Comparison of ENCODE assay signal across 8 cellular contexts in the genomic region with DNA sequence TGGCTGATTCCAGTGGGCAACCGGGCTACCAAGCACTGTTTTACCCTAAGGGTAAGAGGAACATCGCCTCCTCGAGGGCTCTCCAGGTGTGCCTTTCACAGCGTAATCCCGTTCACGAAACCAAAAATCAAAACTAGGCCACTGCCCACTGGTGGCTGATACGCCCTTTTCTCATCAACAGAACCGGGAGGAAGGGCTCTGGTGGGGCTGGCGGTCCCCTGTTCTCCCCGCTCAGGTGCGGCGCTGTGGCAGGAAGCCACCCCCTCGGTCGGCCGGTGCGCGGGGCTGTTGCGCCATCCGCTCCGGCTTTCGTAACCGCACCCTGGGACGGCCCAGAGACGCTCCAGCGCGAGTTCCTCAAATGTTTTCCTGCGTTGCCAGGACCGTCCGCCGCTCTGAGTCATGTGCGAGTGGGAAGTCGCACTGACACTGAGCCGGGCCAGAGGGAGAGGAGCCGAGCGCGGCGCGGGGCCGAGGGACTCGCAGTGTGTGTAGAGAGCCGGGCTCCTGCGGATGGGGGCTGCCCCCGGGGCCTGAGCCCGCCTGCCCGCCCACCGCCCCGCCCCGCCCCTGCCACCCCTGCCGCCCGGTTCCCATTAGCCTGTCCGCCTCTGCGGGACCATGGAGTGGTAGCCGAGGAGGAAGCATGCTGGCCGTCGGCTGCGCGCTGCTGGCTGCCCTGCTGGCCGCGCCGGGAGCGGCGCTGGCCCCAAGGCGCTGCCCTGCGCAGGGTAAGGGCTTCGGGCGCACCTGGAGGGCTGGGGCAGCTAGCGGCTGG. TPM values are rescaled to one million over a fixed set of nuclear protein-coding genes. Genes with fewer than 3 reads are reported as not detected.
DNase-seq lines count a peak whose midpoint lies in the region; ATAC-seq and TF ChIP-seq lines count a peak whose summit lies in the region.

A gene (plus strand): TSS at position 360 of the 778 bp plus-strand sequence. CDS start 287 bp downstream, at position 647.

- H3K36me3 Mint-ChIP-seq in activated T-cell treated with anti-CD3 and anti-CD28 coated beads, Interleukin-2, amount 50 U/mL, for 72 hours (ENCODE audit: insufficient read depth in 2 of 2), result no peaks in the 10 kb centered on the region

- no peaks in the 10 kb centered on the region for H3K79me2 ChIP-seq in OCI-LY1 (ENCODE audit: insufficient read depth, low read length)

- H3K4me3 ChIP-seq in OCI-LY1 (ENCODE audit: low read depth, low read length, poor library complexity, severe bottlenecking), result peak within 1 kb of the TSS; percentile 44
- peak within 1 kb of the TSS; percentile 63 to 86 (median 66) for H3K4me3 ChIP-seq in esophagus squamous epithelium

- DNase-seq in activated T-cell treated with anti-CD3 and anti-CD28 coated beads, Interleukin-2, amount 50 U/mL, for 72 hours, result peak; percentile 74 to 82
- peak; percentile 53 for DNase-seq in esophagus squamous epithelium (lab: John Stamatoyannopoulos, UW)
- peak; percentile 93 for DNase-seq in mucosa of gallbladder (ENCODE audit: low spot score)
- DNase-seq in stimulated activated CD8-positive, alpha-beta memory T cell treated with anti-CD3 and anti-CD28 coated beads, Interleukin-7, amount 100 ng/mL, for 4 hours (ENCODE audit: low read depth in 2 of 2), result peak; percentile 35 to 66

- H3K4me1 Mint-ChIP-seq in activated T-cell treated with anti-CD3 and anti-CD28 coated beads, Interleukin-2, amount 50 U/mL, for 72 hours (ENCODE audit: low read depth), result peaks cover 79% of the 10 kb centered on the region

- no peaks in the 10 kb centered on the region for H3K27me3 Mint-ChIP-seq in activated T-cell treated with anti-CD3 and anti-CD28 coated beads, Interleukin-2, amount 50 U/mL, for 72 hours (ENCODE audit: low read depth)

- no peaks in the 10 kb centered on the region for H3F3A ChIP-seq in OCI-LY1 (ENCODE audit: insufficient read depth, low read length)

- ATAC-seq in HG02870 (IDR thresholded peaks at IDR 0.05; ENCODE audit: unreplicated experiment) (peak; percentile 30), GM21360 (IDR thresholded peaks at IDR 0.05; ENCODE audit: unreplicated experiment) (no peak)
- peak; percentile 65 to 67 for ATAC-seq in activated T-cell treated with anti-CD3 and anti-CD28 coated beads, Interleukin-2, amount 50 U/mL, for 72 hours (replicated peaks in 1 of 2)

- H3K4me1 ChIP-seq in OCI-LY1 (ENCODE audit: insufficient read depth, low read length, severe bottlenecking), result peaks cover 7% of the 10 kb centered on the region
- peaks cover 24 to 64% (median 39%) of the 10 kb centered on the region in 3 donors for H3K4me1 ChIP-seq in esophagus squamous epithelium

- H3K27ac Mint-ChIP-seq in activated T-cell treated with anti-CD3 and anti-CD28 coated beads, Interleukin-2, amount 50 U/mL, for 72 hours, result peak within 1 kb of the TSS; percentile 75

- H4K20me1 ChIP-seq in OCI-LY1 (ENCODE audit: insufficient read depth, low read length), result no peaks in the 10 kb centered on the region

- no peak within 1 kb of the TSS for H3K9ac ChIP-seq in OCI-LY1 (ENCODE audit: low read length)

- intact Hi-C loops in esophagus squamous epithelium (cut with DNase I), result loop anchor here (10.0 kb wide), 1 partner anchor 70 kb away; no protein-coding TSS in a partner anchor

- no peaks in the 10 kb centered on the region for H3K9me2 ChIP-seq in OCI-LY1 (ENCODE audit: low read depth, low read length)

- H3K9me3 ChIP-seq in OCI-LY1 (ENCODE audit: low read length), result no peaks in the 10 kb centered on the region
- no peaks in the 10 kb centered on the region for H3K9me3 ChIP-seq in esophagus squamous epithelium

- H3K4me3 Mint-ChIP-seq in activated T-cell treated with anti-CD3 and anti-CD28 coated beads, Interleukin-2, amount 50 U/mL, for 72 hours, result peak within 1 kb of the TSS; percentile 78 to 93

- peak in 3 of 4 donors; percentile 33 to 92 (median 89) for TF ChIP-seq POLR2A in esophagus squamous epithelium (IDR thresholded peaks at IDR 0.05)

- H3K27me3 ChIP-seq in OCI-LY1 (ENCODE audit: insufficient read depth, low read length) (peaks cover 16% of the 10 kb centered on the region), esophagus squamous epithelium (no peaks in the 10 kb centered on the region)

- TF ChIP-seq CTCF in GM12872 (IDR thresholded peaks at IDR 0.05; ENCODE audit: insufficient read depth, low read depth, low read length), result peak; percentile 52
- TF ChIP-seq CTCF in OCI-LY1 (IDR thresholded peaks at IDR 0.05; ENCODE audit: low read length), result peak; percentile 39
- TF ChIP-seq CTCF in esophagus squamous epithelium (IDR thresholded peaks at IDR 0.05), result peak; percentile 41 to 70 (median 62)

- 0% methylated on average over 7 of the region's 67 CpGs; no CpG with 5 or more reads in 1 of the 2 donors for WGBS in esophagus squamous epithelium, 2 donors

- no peaks in the 10 kb centered on the region for H3K9me3 Mint-ChIP-seq in activated T-cell treated with anti-CD3 and anti-CD28 coated beads, Interleukin-2, amount 50 U/mL, for 72 hours

- no peaks in the 10 kb centered on the region for H3K36me3 ChIP-seq in OCI-LY1 (ENCODE audit: insufficient read depth, low read length)
- H3K36me3 ChIP-seq in esophagus squamous epithelium, result no peaks in the 10 kb centered on the region

- H3K4me2 ChIP-seq in OCI-LY1 (ENCODE audit: low read length), result peak within 1 kb of the TSS; percentile 40; the same call in 1 of the 2 replicates

- no peak within 1 kb of the TSS for H2AFZ ChIP-seq in OCI-LY1 (ENCODE audit: low read length)

- no peak within 1 kb of the TSS for H3K27ac ChIP-seq in OCI-LY1 (ENCODE audit: low read depth, low read length, poor library complexity, severe bottlenecking)
- H3K27ac ChIP-seq in esophagus squamous epithelium, result peak within 1 kb of the TSS; percentile 90 to 98 (median 94)

RNA-seq across cellular contexts. Expression of the gene that starts here (rescaled TPM):
- 10 to 100 TPM in 1 of 2 donors, 1 to 10 TPM in 1; 5.7 to 12.6 TPM for total RNA-seq in activated T-cell treated with anti-CD3 and anti-CD28 coated beads, Interleukin-2, amount 50 U/mL, for 72 hours
- 10 to 100 TPM in 1 of 4 donors, 1 to 10 TPM in 3; 6.4 to 47.7 (median 8.1) TPM for total RNA-seq in esophagus squamous epithelium
- 31.2 TPM for total RNA-seq in mucosa of gallbladder
